Comparison of ENCODE assay signal across 8 cellular contexts in the genomic region with DNA sequence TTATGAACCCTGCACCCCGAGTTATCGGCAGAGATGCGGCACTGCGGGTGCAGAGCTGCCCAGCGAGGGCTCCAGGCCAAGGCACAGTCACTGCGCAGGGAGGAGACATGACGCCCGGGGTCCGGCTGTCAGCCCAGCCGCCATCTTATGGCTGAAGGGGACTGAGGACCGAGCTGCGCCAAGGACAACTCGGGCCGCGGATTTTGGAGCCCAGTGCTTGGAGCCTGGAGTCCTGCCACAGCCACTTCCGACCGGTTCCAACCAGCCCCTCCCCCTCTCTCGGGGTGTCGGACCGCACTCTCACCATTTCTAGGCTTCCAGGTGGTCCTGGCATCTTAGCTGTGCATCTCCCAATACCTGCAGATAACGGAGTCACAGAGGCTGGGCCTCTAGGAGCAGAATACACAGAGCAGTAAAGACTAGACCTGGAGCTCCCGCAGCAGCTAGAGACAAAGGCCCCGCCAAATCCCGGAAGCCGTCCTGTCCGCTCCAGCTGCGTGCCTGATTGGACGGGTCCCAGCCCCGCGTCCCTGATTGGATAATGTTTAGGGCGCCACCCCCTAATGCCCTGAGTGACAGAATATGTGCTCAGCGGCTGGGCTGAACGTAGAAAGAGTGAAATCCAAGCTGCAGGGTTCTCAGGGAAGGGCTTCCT. TPM values are rescaled to one million over a fixed set of nuclear protein-coding genes. Genes with fewer than 3 reads are reported as not detected.
DNase-seq lines count a peak whose midpoint lies in the region; ATAC-seq and TF ChIP-seq lines count a peak whose summit lies in the region.

A gene (minus strand): TSS at position 451 of the 655 bp plus-strand sequence. CDS start 117 bp downstream, at position 334.

- CTCF ChIA-PET in naive thymus-derived CD4-positive, alpha-beta T cell (lab: Charles Lee): interaction anchor here (1.4 kb wide), 1 partner anchor 255 kb away, joined by 3 read pairs; no protein-coding TSS in a partner anchor

- H3K4me1 Mint-ChIP-seq in IgD-negative memory B cell: peaks cover 21 to 29% (median 21%) of the 10 kb centered on the region in 3 donors
- peaks cover 18% of the 10 kb centered on the region for H3K4me1 Mint-ChIP-seq in activated T-helper 1 cell treated with anti-CD3 and anti-CD28 coated beads, Interleukin-12 subunit alpha, Interleukin-12 subunit beta, Interleukin-2, Interleukin-4 antibody, amounts not matched to agents 30 ng/mL and 10 ng/mL and 1 ng/mL, durations not matched to agents 14 hours and 24 hours and 36 hours (ENCODE audit: low read depth)
- peaks cover 14 to 41% (median 35%) of the 10 kb centered on the region in 7 donors for H3K4me1 Mint-ChIP-seq in naive thymus-derived CD4-positive, alpha-beta T cell

- intact Hi-C loops in activated T-helper 1 cell treated with anti-CD3 and anti-CD28 coated beads, Interleukin-12 subunit alpha, Interleukin-12 subunit beta, Interleukin-2, Interleukin-4 antibody, amounts not matched to agents 30 ng/mL and 10 ng/mL and 1 ng/mL, durations not matched to agents 14 hours and 24 hours and 36 hours (cut with micrococcal nuclease): loop anchor here (1.0 to 10.0 kb wide), 8 partner anchors 104 to 810 kb away; a partner anchor contains a TSS
- intact Hi-C loops in naive thymus-derived CD4-positive, alpha-beta T cell (cut with micrococcal nuclease): loop anchor here (1.0 to 5.0 kb wide), 14 partner anchors 56 to 810 kb away; a partner anchor contains a TSS

- POLR2A ChIA-PET in naive thymus-derived CD4-positive, alpha-beta T cell (lab: Charles Lee): interaction anchor here (0.5 to 1.8 kb wide), 13 partner anchors 10 to 811 kb away, joined by 3 to 20 read pairs (median 4); a partner anchor contains a TSS

- H3K27ac ChIP-seq in naive thymus-derived CD4-positive, alpha-beta T cell (ENCODE audit: low read depth, low read length): peak within 1 kb of the TSS; percentile 67

- H3K27me3 Mint-ChIP-seq in IgD-negative memory B cell: no peaks in the 10 kb centered on the region
- H3K27me3 Mint-ChIP-seq in activated T-helper 1 cell treated with anti-CD3 and anti-CD28 coated beads, Interleukin-12 subunit alpha, Interleukin-12 subunit beta, Interleukin-2, Interleukin-4 antibody, amounts not matched to agents 30 ng/mL and 10 ng/mL and 1 ng/mL, durations not matched to agents 14 hours and 24 hours and 36 hours (ENCODE audit: insufficient read depth): no peaks in the 10 kb centered on the region
- H3K27me3 Mint-ChIP-seq in naive thymus-derived CD4-positive, alpha-beta T cell: no peaks in the 10 kb centered on the region

- H3K36me3 Mint-ChIP-seq in IgD-negative memory B cell: peaks cover 14% of the 10 kb centered on the region
- peaks cover 22% of the 10 kb centered on the region for H3K36me3 Mint-ChIP-seq in activated T-helper 1 cell treated with anti-CD3 and anti-CD28 coated beads, Interleukin-12 subunit alpha, Interleukin-12 subunit beta, Interleukin-2, Interleukin-4 antibody, amounts not matched to agents 30 ng/mL and 10 ng/mL and 1 ng/mL, durations not matched to agents 14 hours and 24 hours and 36 hours (ENCODE audit: low read depth)
- peaks cover 0 to 34% (median 22%) of the 10 kb centered on the region in 5 donors for H3K36me3 Mint-ChIP-seq in naive thymus-derived CD4-positive, alpha-beta T cell

- DNase-seq in DMS53 (lab: John Stamatoyannopoulos, UW) (peak; percentile 99), fibroblast of gingiva (ENCODE audit: low read depth) (peak; percentile 92)
- DNase-seq in activated T-helper 1 cell treated with anti-CD3 and anti-CD28 coated beads, Interleukin-12 subunit alpha, Interleukin-12 subunit beta, Interleukin-2, Interleukin-4 antibody, amounts not matched to agents 30 ng/mL and 10 ng/mL and 1 ng/mL, durations not matched to agents 14 hours and 24 hours and 36 hours (ENCODE audit: low spot score): peak; percentile 85
- DNase-seq in naive thymus-derived CD4-positive, alpha-beta T cell: peak; percentile 64 to 93 (median 88)
- peak; percentile 79 to 90 (median 87) for DNase-seq in stimulated activated naive CD4-positive, alpha-beta T cell (lab: John Stamatoyannopoulos, UW)

- H3K4me1 ChIP-seq in naive thymus-derived CD4-positive, alpha-beta T cell (ENCODE audit: control insufficient read depth in 2 of 2, insufficient read depth in 2 of 2, low read length in 2 of 2): no peaks in the 10 kb centered on the region

- peak within 1 kb of the TSS; percentile 95 for H3K4me3 ChIP-seq in naive thymus-derived CD4-positive, alpha-beta T cell (ENCODE audit: low read length)

- H3K9me3 Mint-ChIP-seq in IgD-negative memory B cell: peaks cover 2 to 4% (median 3%) of the 10 kb centered on the region in 3 donors
- peaks cover 27% of the 10 kb centered on the region for H3K9me3 Mint-ChIP-seq in activated T-helper 1 cell treated with anti-CD3 and anti-CD28 coated beads, Interleukin-12 subunit alpha, Interleukin-12 subunit beta, Interleukin-2, Interleukin-4 antibody, amounts not matched to agents 30 ng/mL and 10 ng/mL and 1 ng/mL, durations not matched to agents 14 hours and 24 hours and 36 hours
- peaks cover 0 to 26% (median 10%) of the 10 kb centered on the region in 11 donors for H3K9me3 Mint-ChIP-seq in naive thymus-derived CD4-positive, alpha-beta T cell

- H3K27me3 ChIP-seq in naive thymus-derived CD4-positive, alpha-beta T cell (ENCODE audit: control insufficient read depth in 2 of 2, insufficient read depth in 2 of 2, low read length in 2 of 2): no peaks in the 10 kb centered on the region

- H3K36me3 ChIP-seq in naive thymus-derived CD4-positive, alpha-beta T cell (ENCODE audit: control insufficient read depth in 2 of 3, insufficient read depth in 3 of 3, low read length in 3 of 3): peaks cover 0 to 9% (median under 1%) of the 10 kb centered on the region in 3 experiments

- H3K27ac Mint-ChIP-seq in IgD-negative memory B cell: peak within 1 kb of the TSS; percentile 92 to 99 (median 97)
- peak within 1 kb of the TSS; percentile 98 for H3K27ac Mint-ChIP-seq in activated T-helper 1 cell treated with anti-CD3 and anti-CD28 coated beads, Interleukin-12 subunit alpha, Interleukin-12 subunit beta, Interleukin-2, Interleukin-4 antibody, amounts not matched to agents 30 ng/mL and 10 ng/mL and 1 ng/mL, durations not matched to agents 14 hours and 24 hours and 36 hours
- H3K27ac Mint-ChIP-seq in naive thymus-derived CD4-positive, alpha-beta T cell: peak within 1 kb of the TSS; percentile 89 to 98 (median 97)

- peak; percentile 99 for ATAC-seq in GM21576 (IDR thresholded peaks at IDR 0.05; ENCODE audit: unreplicated experiment)
- peak; percentile 99 for ATAC-seq in naive thymus-derived CD4-positive, alpha-beta T cell

- H3K9me3 ChIP-seq in naive thymus-derived CD4-positive, alpha-beta T cell (ENCODE audit: control insufficient read depth in 2 of 3, low read length in 3 of 3): peaks cover 0 to 3% (median 0%) of the 10 kb centered on the region in 3 experiments

- H3K4me3 Mint-ChIP-seq in IgD-negative memory B cell: peak within 1 kb of the TSS; percentile 98 to 100 (median 99)
- peak within 1 kb of the TSS; percentile 99 for H3K4me3 Mint-ChIP-seq in activated T-helper 1 cell treated with anti-CD3 and anti-CD28 coated beads, Interleukin-12 subunit alpha, Interleukin-12 subunit beta, Interleukin-2, Interleukin-4 antibody, amounts not matched to agents 30 ng/mL and 10 ng/mL and 1 ng/mL, durations not matched to agents 14 hours and 24 hours and 36 hours
- H3K4me3 Mint-ChIP-seq in naive thymus-derived CD4-positive, alpha-beta T cell: peak within 1 kb of the TSS; percentile 93 to 100 (median 99)

TF ChIP-seq in PFSK-1, 5 proteins besides CTCF, POLR2A, EP300 and RAD21:
- TF ChIP-seq FOXP2 (optimal IDR thresholded peaks at IDR 0.05; ENCODE audit: borderline replicate concordance, extremely low read depth, extremely low read length, insufficient read depth) (no peak), SIN3A (IDR thresholded peaks at IDR 0.05; ENCODE audit: borderline replicate concordance, insufficient read depth, low read length) (no peak), POLR2AphosphoS5 (IDR thresholded peaks at IDR 0.05; ENCODE audit: low read depth, low read length) (peak; percentile 91), TAF1 (IDR thresholded peaks at IDR 0.05; ENCODE audit: borderline replicate concordance, insufficient read depth, low read length) (peak; percentile 86)
- TF ChIP-seq, protein P1, sequence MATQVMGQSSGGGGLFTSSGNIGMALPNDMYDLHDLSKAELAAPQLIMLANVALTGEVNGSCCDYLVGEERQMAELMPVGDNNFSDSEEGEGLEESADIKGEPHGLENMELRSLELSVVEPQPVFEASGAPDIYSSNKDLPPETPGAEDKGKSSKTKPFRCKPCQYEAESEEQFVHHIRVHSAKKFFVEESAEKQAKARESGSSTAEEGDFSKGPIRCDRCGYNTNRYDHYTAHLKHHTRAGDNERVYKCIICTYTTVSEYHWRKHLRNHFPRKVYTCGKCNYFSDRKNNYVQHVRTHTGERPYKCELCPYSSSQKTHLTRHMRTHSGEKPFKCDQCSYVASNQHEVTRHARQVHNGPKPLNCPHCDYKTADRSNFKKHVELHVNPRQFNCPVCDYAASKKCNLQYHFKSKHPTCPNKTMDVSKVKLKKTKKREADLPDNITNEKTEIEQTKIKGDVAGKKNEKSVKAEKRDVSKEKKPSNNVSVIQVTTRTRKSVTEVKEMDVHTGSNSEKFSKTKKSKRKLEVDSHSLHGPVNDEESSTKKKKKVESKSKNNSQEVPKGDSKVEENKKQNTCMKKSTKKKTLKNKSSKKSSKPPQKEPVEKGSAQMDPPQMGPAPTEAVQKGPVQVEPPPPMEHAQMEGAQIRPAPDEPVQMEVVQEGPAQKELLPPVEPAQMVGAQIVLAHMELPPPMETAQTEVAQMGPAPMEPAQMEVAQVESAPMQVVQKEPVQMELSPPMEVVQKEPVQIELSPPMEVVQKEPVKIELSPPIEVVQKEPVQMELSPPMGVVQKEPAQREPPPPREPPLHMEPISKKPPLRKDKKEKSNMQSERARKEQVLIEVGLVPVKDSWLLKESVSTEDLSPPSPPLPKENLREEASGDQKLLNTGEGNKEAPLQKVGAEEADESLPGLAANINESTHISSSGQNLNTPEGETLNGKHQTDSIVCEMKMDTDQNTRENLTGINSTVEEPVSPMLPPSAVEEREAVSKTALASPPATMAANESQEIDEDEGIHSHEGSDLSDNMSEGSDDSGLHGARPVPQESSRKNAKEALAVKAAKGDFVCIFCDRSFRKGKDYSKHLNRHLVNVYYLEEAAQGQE (IDR thresholded peaks at IDR 0.05; ENCODE audit: insufficient read depth in 1 of 2, low read depth in 2 of 2, low read length in 2 of 2): 0 out of 4 replicates have a peak, but pooled peaks of 1 of the 2 experiments have one; percentile 23

RNA-seq across cellular contexts. Expression of the gene that starts here (rescaled TPM):
- 10.4 TPM for polyA plus RNA-seq in IgD-negative memory B cell
- polyA plus RNA-seq in PFSK-1 (2012; ENCODE audit: insufficient read length, low read depth): 1.6 TPM
- 8.5 and 12.2 TPM in 2 replicates for total RNA-seq in activated T-helper 1 cell treated with anti-CD3 and anti-CD28 coated beads, Interleukin-12 subunit alpha, Interleukin-12 subunit beta, Interleukin-2, Interleukin-4 antibody, amounts not matched to agents 30 ng/mL and 10 ng/mL and 1 ng/mL, durations not matched to agents 14 hours and 24 hours and 36 hours
- total RNA-seq in naive thymus-derived CD4-positive, alpha-beta T cell: 10 to 100 TPM in 4 of 5 experiments, 1 to 10 TPM in 1; 10.0 to 20.4 (median 12.0) TPM
- 10 to 100 TPM in 1 of 2 donors, 1 to 10 TPM in 1; 9.1 to 10.3 TPM for polyA plus RNA-seq in naive thymus-derived CD4-positive, alpha-beta T cell

Comparison
In these comparisons a context has a peak if more than half of its experiments do, and no peak if none do; other contexts are left out.
1. Peak in every context shown above with its lines: DNase-seq, ATAC-seq, H3K4me3 ChIP-seq and H3K27ac ChIP-seq.